ENCODE assay signal across 8 cellular contexts in genomic region chr17:62478976-62479894, GRCh38. TPM values are rescaled to one million over a fixed set of nuclear protein-coding genes. Genes with fewer than 3 reads are reported as not detected.
DNase-seq lines count a peak whose midpoint lies in the region; ATAC-seq and TF ChIP-seq lines count a peak whose summit lies in the region.
"Not testable (repeated sequence)": the region's sequence is repeated elsewhere in the genome, so short reads cannot be mapped to it uniquely, and the experiment has no call there.

No MANE protein-coding gene starts in this region.

- peak overlapping the region; percentile 78 for H3K27ac ChIP-seq in HL-60 (replicated peaks)
- H3K27ac ChIP-seq in gastroesophageal sphincter, result peak overlapping the region; percentile 89 to 99 (median 98)

- H3K36me3 ChIP-seq in gastroesophageal sphincter, result peaks cover 0 to 18% of the 10 kb centered on the region in 2 donors

- H3K4me3 Mint-ChIP-seq in T-helper 1 cell treated with Interleukin-12 subunit alpha and Interleukin-12 subunit beta and Interleukin-4 antibody, amounts not matched to agents 30 μg/mL and 1 μg/mL, for 36 hours, result peak overlapping the region; percentile 95
- peak overlapping the region; percentile 93 for H3K4me3 Mint-ChIP-seq in activated naive CD8-positive, alpha-beta T cell treated with anti-CD3 and anti-CD28 coated beads, Interleukin-2, amount 10 ng/mL, durations not matched to agents 7 days and 5 days
- H3K4me3 Mint-ChIP-seq in naive B cell, result peak overlapping the region; percentile 80 to 97 (median 92)
- H3K4me3 Mint-ChIP-seq in stimulated activated memory B cell treated with anti-CD40 and anti-IgM and Interleukin-4, amounts not matched to agents 10 μg/mL and 1 μg/mL and 100 μg/mL, for 72 hours, result peak overlapping the region; percentile 82

- not testable (repeated sequence) for TF ChIP-seq POLR2A in gastroesophageal sphincter (IDR thresholded peaks at IDR 0.05)

- H3K4me3 ChIP-seq in HL-60 (replicated peaks; ENCODE audit: insufficient read depth, low read length) (peak overlapping the region; percentile 49), gastroesophageal sphincter (peak overlapping the region; percentile 53 to 81)

- POLR2A ChIA-PET in activated naive CD8-positive, alpha-beta T cell treated with anti-CD3 and anti-CD28 coated beads, Interleukin-2, amount 10 ng/mL, durations not matched to agents 7 days and 5 days (lab: Charles Lee), result not testable (repeated sequence)

- ATAC-seq in GM21619 (IDR thresholded peaks at IDR 0.05; ENCODE audit: unreplicated experiment), result peak; percentile 26
- peak; percentile 48 for ATAC-seq in activated naive CD8-positive, alpha-beta T cell treated with anti-CD3 and anti-CD28 coated beads, Interleukin-2, amount 10 ng/mL, durations not matched to agents 7 days and 5 days (ENCODE audit: low read depth)
- ATAC-seq in gastroesophageal sphincter, result peak; percentile 71
- ATAC-seq in naive B cell (ENCODE audit: low read depth in 2 of 2), result peak; percentile 29 to 33
- ATAC-seq in stimulated activated memory B cell treated with anti-CD40 and anti-IgM and Interleukin-4, amounts not matched to agents 10 μg/mL and 1 μg/mL and 100 μg/mL, for 72 hours, result peak; percentile 64

- not testable (repeated sequence) for H3K27me3 Mint-ChIP-seq in T-helper 1 cell treated with Interleukin-12 subunit alpha and Interleukin-12 subunit beta and Interleukin-4 antibody, amounts not matched to agents 30 μg/mL and 1 μg/mL, for 36 hours (ENCODE audit: low read depth); activated naive CD8-positive, alpha-beta T cell treated with anti-CD3 and anti-CD28 coated beads, Interleukin-2, amount 10 ng/mL, durations not matched to agents 7 days and 5 days; naive B cell; stimulated activated memory B cell treated with anti-CD40 and anti-IgM and Interleukin-4, amounts not matched to agents 10 μg/mL and 1 μg/mL and 100 μg/mL, for 72 hours

- TF ChIP-seq EP300 in gastroesophageal sphincter (IDR thresholded peaks at IDR 0.05), result not testable (repeated sequence)

- H3K36me3 Mint-ChIP-seq in T-helper 1 cell treated with Interleukin-12 subunit alpha and Interleukin-12 subunit beta and Interleukin-4 antibody, amounts not matched to agents 30 μg/mL and 1 μg/mL, for 36 hours (ENCODE audit: low read depth), result peaks cover 20% of the 10 kb centered on the region
- not testable (repeated sequence) for H3K36me3 Mint-ChIP-seq in activated naive CD8-positive, alpha-beta T cell treated with anti-CD3 and anti-CD28 coated beads, Interleukin-2, amount 10 ng/mL, durations not matched to agents 7 days and 5 days; naive B cell
- H3K36me3 Mint-ChIP-seq in stimulated activated memory B cell treated with anti-CD40 and anti-IgM and Interleukin-4, amounts not matched to agents 10 μg/mL and 1 μg/mL and 100 μg/mL, for 72 hours, result peaks cover 14% of the 10 kb centered on the region

- peak; percentile 38 for DNase-seq in DMS53 (lab: John Stamatoyannopoulos, UW)
- peak in 1 of 2 experiments; percentile 40 for DNase-seq in HL-60 (ENCODE audit: low read depth in 1 of 2, low spot score in 1 of 2)
- DNase-seq in activated naive CD8-positive, alpha-beta T cell treated with anti-CD3 and anti-CD28 coated beads, Interleukin-2, amount 10 ng/mL, durations not matched to agents 7 days and 5 days, result peak; percentile 76
- peak; percentile 65 for DNase-seq in naive B cell

- not testable (repeated sequence) for H3K9me3 Mint-ChIP-seq in T-helper 1 cell treated with Interleukin-12 subunit alpha and Interleukin-12 subunit beta and Interleukin-4 antibody, amounts not matched to agents 30 μg/mL and 1 μg/mL, for 36 hours; activated naive CD8-positive, alpha-beta T cell treated with anti-CD3 and anti-CD28 coated beads, Interleukin-2, amount 10 ng/mL, durations not matched to agents 7 days and 5 days; naive B cell; stimulated activated memory B cell treated with anti-CD40 and anti-IgM and Interleukin-4, amounts not matched to agents 10 μg/mL and 1 μg/mL and 100 μg/mL, for 72 hours

- not testable (repeated sequence) for H3K27me3 ChIP-seq in HL-60 (ENCODE audit: insufficient read depth, poor library complexity, severe bottlenecking); gastroesophageal sphincter

- H3K4me1 Mint-ChIP-seq in T-helper 1 cell treated with Interleukin-12 subunit alpha and Interleukin-12 subunit beta and Interleukin-4 antibody, amounts not matched to agents 30 μg/mL and 1 μg/mL, for 36 hours (ENCODE audit: low read depth), result peaks cover 28% of the 10 kb centered on the region
- peaks cover 23% of the 10 kb centered on the region for H3K4me1 Mint-ChIP-seq in activated naive CD8-positive, alpha-beta T cell treated with anti-CD3 and anti-CD28 coated beads, Interleukin-2, amount 10 ng/mL, durations not matched to agents 7 days and 5 days
- H3K4me1 Mint-ChIP-seq in naive B cell, result peaks cover 18 to 51% (median 29%) of the 10 kb centered on the region in 3 donors
- H3K4me1 Mint-ChIP-seq in stimulated activated memory B cell treated with anti-CD40 and anti-IgM and Interleukin-4, amounts not matched to agents 10 μg/mL and 1 μg/mL and 100 μg/mL, for 72 hours, result peaks cover 43% of the 10 kb centered on the region

- H3K27ac Mint-ChIP-seq in T-helper 1 cell treated with Interleukin-12 subunit alpha and Interleukin-12 subunit beta and Interleukin-4 antibody, amounts not matched to agents 30 μg/mL and 1 μg/mL, for 36 hours, result peak overlapping the region; percentile 92
- peak overlapping the region; percentile 93 for H3K27ac Mint-ChIP-seq in activated naive CD8-positive, alpha-beta T cell treated with anti-CD3 and anti-CD28 coated beads, Interleukin-2, amount 10 ng/mL, durations not matched to agents 7 days and 5 days
- peak overlapping the region; percentile 90 to 98 (median 95) for H3K27ac Mint-ChIP-seq in naive B cell
- H3K27ac Mint-ChIP-seq in stimulated activated memory B cell treated with anti-CD40 and anti-IgM and Interleukin-4, amounts not matched to agents 10 μg/mL and 1 μg/mL and 100 μg/mL, for 72 hours, result peak overlapping the region; percentile 85

- WGBS in gastroesophageal sphincter (ENCODE audit: low coverage in 1 of 2), 2 donors, result 0% methylated on average over 9 of the region's 90 CpGs; no CpG with 5 or more reads in 1 of the 2 donors

- H3K9me3 ChIP-seq in gastroesophageal sphincter, result not testable (repeated sequence)

- H3K4me1 ChIP-seq in gastroesophageal sphincter, result peaks cover 0 to 59% (median 11%) of the 10 kb centered on the region in 3 donors

- TF ChIP-seq CTCF in HL-60 (IDR thresholded peaks at IDR 0.05; ENCODE audit: insufficient read depth, low read length), result not testable (repeated sequence)
- TF ChIP-seq CTCF in gastroesophageal sphincter (IDR thresholded peaks at IDR 0.05), result peak in 1 of 4 experiments; percentile 24

RNA-seq across cellular contexts. Expression of gene TLK2, which starts 0.6 kb away (rescaled TPM):
- total RNA-seq in activated naive CD8-positive, alpha-beta T cell treated with anti-CD3 and anti-CD28 coated beads, Interleukin-2, amount 10 ng/mL, durations not matched to agents 7 days and 5 days, result 10 to 100 TPM; 47.1 to 59.3 TPM
- total RNA-seq in gastroesophageal sphincter, result 10 to 100 TPM; 42.7 to 69.4 (median 51.3) TPM
- polyA plus RNA-seq in naive B cell (ENCODE audit: low read depth in 6 of 6), result 10 to 100 TPM in 5 of 6 donors, 1 to 10 TPM in 1; 9.0 to 18.4 (median 14.3) TPM

RNA-seq across cellular contexts. Expression of gene METTL2A, which starts 55.5 kb away (rescaled TPM):
- total RNA-seq in activated naive CD8-positive, alpha-beta T cell treated with anti-CD3 and anti-CD28 coated beads, Interleukin-2, amount 10 ng/mL, durations not matched to agents 7 days and 5 days, result 10 to 100 TPM; 17.7 to 17.8 TPM
- total RNA-seq in gastroesophageal sphincter, result 10 to 100 TPM; 12.1 to 18.2 (median 15.9) TPM
- polyA plus RNA-seq in naive B cell (ENCODE audit: low read depth in 6 of 6), result 10 to 100 TPM in 2 of 6 donors, 1 to 10 TPM in 4; 8.0 to 14.4 (median 9.4) TPM
